8 cellular contexts compared by ENCODE assay signal in the genomic region with DNA sequence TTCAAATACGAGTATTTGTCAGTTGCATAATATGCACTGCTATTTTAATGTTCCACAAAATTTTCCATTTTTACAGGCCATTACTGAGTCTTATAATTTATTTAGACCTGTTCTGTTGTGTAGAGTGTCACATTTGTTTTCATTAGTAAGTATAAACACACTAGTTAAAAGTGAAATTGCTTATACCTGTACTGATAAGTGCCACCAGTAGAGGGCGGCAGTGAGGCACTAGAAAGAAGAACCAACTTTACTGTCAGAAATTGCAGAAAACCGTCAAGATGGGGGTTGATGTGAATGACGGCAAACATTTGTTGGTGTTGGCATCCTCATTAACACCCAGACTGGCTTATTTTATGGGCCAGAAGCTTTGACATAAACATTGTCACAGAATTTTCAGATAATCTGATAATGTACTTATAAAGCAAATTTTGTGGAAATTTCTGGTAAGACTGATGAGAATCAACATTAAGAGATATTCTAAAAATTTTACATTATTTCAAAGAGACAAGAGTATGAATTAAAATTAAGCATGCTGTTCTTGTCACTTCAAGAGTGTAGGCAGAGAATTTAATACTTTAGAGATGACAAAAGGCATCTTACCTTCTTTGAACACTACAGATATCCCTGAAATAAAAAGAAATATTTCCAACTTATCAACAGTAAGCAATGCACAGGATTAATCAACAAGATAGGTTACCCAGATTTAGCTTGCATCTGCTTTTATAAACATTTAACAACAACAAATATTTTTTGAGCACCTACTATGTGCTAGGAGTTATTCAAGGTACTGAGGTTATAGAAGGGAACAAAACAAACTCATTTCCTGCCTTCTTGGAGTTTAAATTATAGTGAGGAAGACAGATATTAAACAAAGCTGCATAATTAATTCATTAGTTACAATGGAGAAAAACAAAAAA. TPM values are rescaled to one million over a fixed set of nuclear protein-coding genes. Genes with fewer than 3 reads are reported as not detected.
DNase-seq lines count a peak whose midpoint lies in the region; ATAC-seq, FAIRE-seq and TF ChIP-seq lines count a peak whose summit lies in the region.

No MANE protein-coding gene starts in this region.

- no peak overlapping the region for H3K4me3 Mint-ChIP-seq in activated CD4-positive, alpha-beta T cell treated with anti-CD3 and anti-CD28 coated beads, Interleukin-2, amount 10 ng/mL, durations not matched to agents 24 days and 14 days

- ATAC-seq in GM18498 (IDR thresholded peaks at IDR 0.05; ENCODE audit: unreplicated experiment) (peak; percentile 33), lung (ENCODE audit: insufficient read depth, low FRiP score) (peak; percentile 77), HG03342 (IDR thresholded peaks at IDR 0.05; ENCODE audit: unreplicated experiment) (no peak)

- peaks cover 2 to 3% of the 10 kb centered on the region in 2 donors for H3K36me3 ChIP-seq in lung (ENCODE audit: control insufficient read depth in 2 of 2, insufficient read depth in 2 of 2, low read length in 2 of 2)

- H3K9me3 Mint-ChIP-seq in activated CD4-positive, alpha-beta T cell treated with anti-CD3 and anti-CD28 coated beads, Interleukin-2, amount 10 ng/mL, durations not matched to agents 24 days and 14 days, result peaks cover 3% of the 10 kb centered on the region

- peaks cover 2% of the 10 kb centered on the region in 2 donors for H3K4me1 ChIP-seq in lung (ENCODE audit: control insufficient read depth in 2 of 2, insufficient read depth in 2 of 2, low read length in 2 of 2)

- intact Hi-C loops in activated CD4-positive, alpha-beta T cell treated with anti-CD3 and anti-CD28 coated beads, Interleukin-2, amount 10 ng/mL, durations not matched to agents 24 days and 14 days (cut with micrococcal nuclease), result loop anchor here (1.0 to 10.0 kb wide), 5 partner anchors 34 to 613 kb away; partner anchors contain the start of genes LARP7 and ZGRF1

- peaks cover 24% of the 10 kb centered on the region for H3K36me3 Mint-ChIP-seq in activated CD4-positive, alpha-beta T cell treated with anti-CD3 and anti-CD28 coated beads, Interleukin-2, amount 10 ng/mL, durations not matched to agents 24 days and 14 days (ENCODE audit: low read depth)

- peak; percentile 53 for TF ChIP-seq CTCF in lung (IDR thresholded peaks at IDR 0.05; ENCODE audit: control extremely low read depth, extremely low read depth)

- peaks cover 29% of the 10 kb centered on the region for H3K4me1 Mint-ChIP-seq in activated CD4-positive, alpha-beta T cell treated with anti-CD3 and anti-CD28 coated beads, Interleukin-2, amount 10 ng/mL, durations not matched to agents 24 days and 14 days

- no peaks in the 10 kb centered on the region for H3K9me3 ChIP-seq in lung (ENCODE audit: control insufficient read depth in 2 of 2, insufficient read depth in 1 of 2, low read length in 1 of 2)

- H3K4me3 ChIP-seq in lung, result no peak overlapping the region

- no peaks in the 10 kb centered on the region for H3K27me3 Mint-ChIP-seq in activated CD4-positive, alpha-beta T cell treated with anti-CD3 and anti-CD28 coated beads, Interleukin-2, amount 10 ng/mL, durations not matched to agents 24 days and 14 days

- FAIRE-seq in A204.1 (lab: Jason Lieb, UNC), result peak; percentile 85

- peak; percentile 66 for DNase-seq in NCI-H2227 (lab: John Stamatoyannopoulos, UW; ENCODE audit: unreplicated experiment)
- DNase-seq in activated CD4-positive, alpha-beta T cell treated with anti-CD3 and anti-CD28 coated beads, Interleukin-2, amount 10 ng/mL, durations not matched to agents 24 days and 14 days, result peak; percentile 93
- DNase-seq in dermis blood vessel endothelial cell, result peak; percentile 78
- peak; percentile 64 for DNase-seq in lung (ENCODE audit: low spot score)
- peak; percentile 71 for DNase-seq in stimulated activated CD8-positive, alpha-beta memory T cell treated with anti-CD3 and anti-CD28 coated beads, Interleukin-15, amount 100 ng/mL, for 1 hour (ENCODE audit: low read depth)

- no peaks in the 10 kb centered on the region for H3K27me3 ChIP-seq in lung (ENCODE audit: control insufficient read depth, insufficient read depth)

- 26 to 30% methylated on average over 4 of the region's 4 CpGs for WGBS in lung, 2 donors

- no peak overlapping the region for H3K27ac Mint-ChIP-seq in activated CD4-positive, alpha-beta T cell treated with anti-CD3 and anti-CD28 coated beads, Interleukin-2, amount 10 ng/mL, durations not matched to agents 24 days and 14 days

- no peak overlapping the region for H3K27ac ChIP-seq in lung (ENCODE audit: low read depth in 1 of 2, low read length in 1 of 2)

RNA-seq across cellular contexts. Expression of gene ALPK1, which starts 24.9 kb away (rescaled TPM):
- 8.8 and 9.1 TPM in 2 replicates for total RNA-seq in activated CD4-positive, alpha-beta T cell treated with anti-CD3 and anti-CD28 coated beads, Interleukin-2, amount 10 ng/mL, durations not matched to agents 24 days and 14 days
- total RNA-seq in dermis blood vessel endothelial cell (4.0 and 4.4 TPM in 2 replicates), lung (10 to 100 TPM; 26.3 to 57.2 TPM)
- polyA plus RNA-seq in lung, result 10 to 100 TPM in 1 of 2 donors, 1 to 10 TPM in 1; 8.9 to 20.6 TPM

RNA-seq across cellular contexts. Expression of gene TIFA, which starts 36.3 kb away (rescaled TPM):
- 27.1 and 27.9 TPM in 2 replicates for total RNA-seq in activated CD4-positive, alpha-beta T cell treated with anti-CD3 and anti-CD28 coated beads, Interleukin-2, amount 10 ng/mL, durations not matched to agents 24 days and 14 days
- total RNA-seq in dermis blood vessel endothelial cell (14.3 and 17.0 TPM in 2 replicates), lung (10 to 100 TPM in 1 of 2 donors, 1 to 10 TPM in 1; 9.0 to 17.6 TPM)
- 10 to 100 TPM in 1 of 2 donors, 1 to 10 TPM in 1; 5.8 to 23.8 TPM for polyA plus RNA-seq in lung
